In genomic region chr19:18851673-18852325, GRCh38 we compare ENCODE assay signal across 19 cellular contexts. TPM values are rescaled to one million over a fixed set of nuclear protein-coding genes. Genes with fewer than 3 reads are reported as not detected.
"Had no signal": no experiment of that assay in that cellular context is flagged by ENCODE, and none has a peak within 500 bp of the region (broad histone marks: within the 10 kb centered on the region; RNA-seq: fewer than 3 reads in every experiment).

No MANE protein-coding gene starts in this region.

- H3K4me2 ChIP-seq: hepatocyte had no signal

- H3K9ac ChIP-seq: parathyroid adenoma had no signal

- H3K9me3 ChIP-seq: stomach had no signal

- H3K4me3 ChIP-seq: hepatocyte, right lobe of liver, skin epidermis, stomach had no signal

- DNase-seq: activated CD4-positive, alpha-beta memory T cell treated with anti-CD3 and anti-CD28 coated beads, Interleukin-2, amount 10 ng/mL, durations not matched to agents 7 days and 5 days; activated CD4-positive, alpha-beta T cell treated with anti-CD3 and anti-CD28 coated beads, Interleukin-2, amount 10 ng/mL, durations not matched to agents 24 days and 14 days; activated gamma-delta T cell; activated naive CD4-positive, alpha-beta T cell treated with anti-CD3 and anti-CD28 coated beads, Interleukin-2, amount 50 U/mL, for 16 hours; activated naive CD8-positive, alpha-beta T cell treated with anti-CD3 and anti-CD28 coated beads, Interleukin-2, amount 50 U/mL, for 24 hours; effector memory CD8-positive, alpha-beta T cell; glutamatergic neuron; immature natural killer cell; midbrain; stimulated activated CD4-positive, alpha-beta T cell treated with anti-CD3 and anti-CD28 coated beads, Interleukin-2, amount 100 ng/mL, for 24 hours; stomach had no signal

- ATAC-seq: activated naive CD8-positive, alpha-beta T cell treated with anti-CD3 and anti-CD28 coated beads, Interleukin-2, amount 50 U/mL, for 24 hours; effector memory CD8-positive, alpha-beta T cell; esophagus mucosa; left lobe of liver; natural killer cell treated with Interleukin-12 subunit alpha and Interleukin-12 subunit beta and Interleukin-15 and Interleukin-18, amount 100 ng/mL, for 72 hours; right lobe of liver; stimulated activated effector memory CD8-positive, alpha-beta T cell treated with anti-CD3 and anti-CD28 coated beads, Interleukin-12 subunit alpha, Interleukin-12 subunit beta, amount 100 ng/mL, for 72 hours had no signal

- H2AFZ ChIP-seq: hepatocyte, parathyroid adenoma had no signal

- H3K27me3 ChIP-seq: hepatocyte, right lobe of liver, stomach had no signal

- H3K27ac ChIP-seq: hepatocyte, parathyroid adenoma, right lobe of liver had no signal

RNA-seq across cellular contexts. Expression of gene CERS1, which starts 44.2 kb away (rescaled TPM):
- total RNA-seq: activated CD4-positive, alpha-beta memory T cell treated with anti-CD3 and anti-CD28 coated beads, Interleukin-2, amount 10 ng/mL, durations not matched to agents 7 days and 5 days; esophagus mucosa; natural killer cell treated with Interleukin-12 subunit alpha and Interleukin-12 subunit beta and Interleukin-15 and Interleukin-18, amount 100 ng/mL, for 72 hours; right lobe of liver had no signal
- polyA plus RNA-seq: immature natural killer cell had no signal
